In genomic region chr12:117466677-117467362, GRCh38 we compare ENCODE assay signal across 15 cellular contexts.
DNase-seq lines count a peak whose midpoint lies in the region; ATAC-seq and TF ChIP-seq lines count a peak whose summit lies in the region.
"Had no signal": no experiment of that assay in that cellular context is flagged by ENCODE, and none has a peak within 500 bp of the region (broad histone marks: within the 10 kb centered on the region; RNA-seq: fewer than 3 reads in every experiment).

No MANE protein-coding gene starts in this region.

- H3K27me3 ChIP-seq in upper lobe of right lung = no peaks in the 10 kb centered on the region
- H3K27me3 ChIP-seq in right atrium auricular region = no peaks in the 10 kb centered on the region
- H3K27me3 ChIP-seq: BLaER1, MG63 had no signal

- intact Hi-C loops in upper lobe of right lung (cut with DNase I) = no loop called here

- H3K9me3 ChIP-seq in upper lobe of right lung = peaks cover 4% of the 10 kb centered on the region
- H3K9me3 ChIP-seq in right atrium auricular region = peaks cover 0 to 11% of the 10 kb centered on the region in 2 donors

- H3K27ac Mint-ChIP-seq in glutamatergic neuron (ENCODE audit: unreplicated experiment) = peak overlapping the region; percentile 19

- H3K4me3 Mint-ChIP-seq in glutamatergic neuron (ENCODE audit: unreplicated experiment) = peak overlapping the region; percentile 22

- H3K36me3 Mint-ChIP-seq in glutamatergic neuron (ENCODE audit: unreplicated experiment) = peaks cover 19% of the 10 kb centered on the region

- TF ChIP-seq CTCF in glutamatergic neuron (IDR thresholded peaks at IDR 0.05; ENCODE audit: partially characterized antibody, unreplicated experiment) (no peak), upper lobe of right lung (IDR thresholded peaks at IDR 0.05) (no peak), right atrium auricular region (IDR thresholded peaks at IDR 0.05) (no peak)

- peaks cover 6% of the 10 kb centered on the region for H3K4me1 Mint-ChIP-seq in glutamatergic neuron (ENCODE audit: low read depth, unreplicated experiment)

- peak; percentile 59 for DNase-seq in HuH-7.5 (ENCODE audit: low spot score)
- peak; percentile 39 for DNase-seq in glutamatergic neuron
- DNase-seq in mucosa of gallbladder (ENCODE audit: low spot score) = peak; percentile 11
- no peak for DNase-seq in upper lobe of right lung
- DNase-seq in right atrium auricular region (ENCODE audit: low spot score) = no peak
- no peak for DNase-seq in stimulated activated CD4-positive, alpha-beta T cell treated with anti-CD3 and anti-CD28 coated beads, Interleukin-15, amount 100 ng/mL, for 24 hours
- DNase-seq: MG63, NCI-H1105, NCI-H1694 treated with DMSO at 0.1 percent for 48 hours, NCI-H446 treated with DMSO at 0.1 percent for 48 hours, NCI-H748 treated with DMSO at 0.1 percent for 48 hours, SHP77 treated with DMSO at 0.1 percent for 48 hours had no signal

- H3K36me3 ChIP-seq in upper lobe of right lung = no peaks in the 10 kb centered on the region
- no peaks in the 10 kb centered on the region for H3K36me3 ChIP-seq in right atrium auricular region
- H3K36me3 ChIP-seq: BLaER1, MG63 had no signal

- H3K27me3 Mint-ChIP-seq in glutamatergic neuron (ENCODE audit: unreplicated experiment) = peaks cover 2% of the 10 kb centered on the region

- H3K27ac ChIP-seq in upper lobe of right lung (no peak overlapping the region), right atrium auricular region (no peak overlapping the region)
- H3K27ac ChIP-seq: BLaER1, KMS-11 had no signal

- H3K4me1 ChIP-seq in upper lobe of right lung (no peaks in the 10 kb centered on the region), right atrium auricular region (no peaks in the 10 kb centered on the region)
- H3K4me1 ChIP-seq: BLaER1 had no signal

- no peaks in the 10 kb centered on the region for H3K9me3 Mint-ChIP-seq in glutamatergic neuron (ENCODE audit: unreplicated experiment)

- ATAC-seq in upper lobe of right lung (peak; percentile 19), GM18870 (IDR thresholded peaks at IDR 0.05; ENCODE audit: unreplicated experiment) (no peak)

- H3K4me3 ChIP-seq in upper lobe of right lung = no peak overlapping the region
- H3K4me3 ChIP-seq in right atrium auricular region = no peak overlapping the region
- H3K4me3 ChIP-seq: BLaER1, MG63 had no signal

Comparison
In these comparisons a context has a peak if more than half of its experiments do, and no peak if none do; other contexts are left out.
1. DNase-seq: peak in HuH-7.5 (single experiment), glutamatergic neuron (single experiment) and mucosa of gallbladder (single experiment); none in upper lobe of right lung (single experiment), right atrium auricular region (single experiment) and stimulated activated CD4-positive, alpha-beta T cell treated with anti-CD3 and anti-CD28 coated beads, Interleukin-15, amount 100 ng/mL, for 24 hours (single experiment).